In the genomic region with DNA sequence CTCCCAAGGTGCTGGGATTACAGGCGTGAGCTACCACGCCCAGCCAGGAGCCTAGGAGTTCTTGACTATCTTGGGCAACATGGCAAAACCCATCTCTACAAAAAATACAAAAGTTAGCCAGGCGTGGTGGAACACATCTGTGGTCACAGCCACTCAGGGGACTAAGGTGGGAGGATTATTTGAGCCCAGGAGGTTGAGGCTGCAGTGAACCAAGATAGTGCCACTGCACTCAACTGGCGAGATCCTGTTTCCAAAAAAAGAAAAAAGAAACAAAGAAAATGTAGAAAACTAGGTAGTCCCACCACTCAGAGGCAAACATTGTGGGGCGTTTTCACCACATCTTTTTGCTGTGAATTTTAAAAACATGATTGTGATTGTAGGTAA, we compare ENCODE assay signal across 1 cellular context.
TF ChIP-seq lines count a peak whose summit lies in the region.

No MANE protein-coding gene starts in this region.

TF ChIP-seq in SK-N-SH, 30 proteins besides CTCF, POLR2A, EP300 and RAD21 (continued from another document):
- TF ChIP-seq MEF2A (IDR thresholded peaks at IDR 0.05; ENCODE audit: borderline replicate concordance, low read depth) (no peak), SIN3A (IDR thresholded peaks at IDR 0.05; ENCODE audit: borderline replicate concordance, low read depth, low read length) (no peak), TEAD4 (IDR thresholded peaks at IDR 0.05; ENCODE audit: borderline replicate concordance, insufficient read depth) (no peak), TAF1 (IDR thresholded peaks at IDR 0.05; ENCODE audit: borderline replicate concordance, low read depth, low read length) (no peak), EZH2phosphoT487 (IDR thresholded peaks at IDR 0.05; ENCODE audit: borderline replicate concordance, low read depth) (no peak), FOXM1 (IDR thresholded peaks at IDR 0.05; ENCODE audit: low read depth) (no peak), NRF1 (IDR thresholded peaks at IDR 0.05; ENCODE audit: low read depth, low read length) (no peak), RXRA (IDR thresholded peaks at IDR 0.05; ENCODE audit: borderline replicate concordance, low read depth) (no peak), TCF12 (IDR thresholded peaks at IDR 0.05) (no peak), JUND (IDR thresholded peaks at IDR 0.05) (no peak), FOSL2 (IDR thresholded peaks at IDR 0.05; ENCODE audit: borderline replicate concordance, low read depth) (no peak), ELF1 (IDR thresholded peaks at IDR 0.05) (no peak)
- TF ChIP-seq, protein P1, sequence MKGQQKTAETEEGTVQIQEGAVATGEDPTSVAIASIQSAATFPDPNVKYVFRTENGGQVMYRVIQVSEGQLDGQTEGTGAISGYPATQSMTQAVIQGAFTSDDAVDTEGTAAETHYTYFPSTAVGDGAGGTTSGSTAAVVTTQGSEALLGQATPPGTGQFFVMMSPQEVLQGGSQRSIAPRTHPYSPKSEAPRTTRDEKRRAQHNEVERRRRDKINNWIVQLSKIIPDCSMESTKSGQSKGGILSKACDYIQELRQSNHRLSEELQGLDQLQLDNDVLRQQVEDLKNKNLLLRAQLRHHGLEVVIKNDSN (IDR thresholded peaks at IDR 0.05; ENCODE audit: borderline replicate concordance, low read depth) = no peak
- TF ChIP-seq, protein P2, sequence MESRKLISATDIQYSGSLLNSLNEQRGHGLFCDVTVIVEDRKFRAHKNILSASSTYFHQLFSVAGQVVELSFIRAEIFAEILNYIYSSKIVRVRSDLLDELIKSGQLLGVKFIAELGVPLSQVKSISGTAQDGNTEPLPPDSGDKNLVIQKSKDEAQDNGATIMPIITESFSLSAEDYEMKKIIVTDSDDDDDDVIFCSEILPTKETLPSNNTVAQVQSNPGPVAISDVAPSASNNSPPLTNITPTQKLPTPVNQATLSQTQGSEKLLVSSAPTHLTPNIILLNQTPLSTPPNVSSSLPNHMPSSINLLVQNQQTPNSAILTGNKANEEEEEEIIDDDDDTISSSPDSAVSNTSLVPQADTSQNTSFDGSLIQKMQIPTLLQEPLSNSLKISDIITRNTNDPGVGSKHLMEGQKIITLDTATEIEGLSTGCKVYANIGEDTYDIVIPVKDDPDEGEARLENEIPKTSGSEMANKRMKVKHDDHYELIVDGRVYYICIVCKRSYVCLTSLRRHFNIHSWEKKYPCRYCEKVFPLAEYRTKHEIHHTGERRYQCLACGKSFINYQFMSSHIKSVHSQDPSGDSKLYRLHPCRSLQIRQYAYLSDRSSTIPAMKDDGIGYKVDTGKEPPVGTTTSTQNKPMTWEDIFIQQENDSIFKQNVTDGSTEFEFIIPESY (IDR thresholded peaks at IDR 0.05; ENCODE audit: borderline replicate concordance, low read depth) = no peak
